In genomic region chr2:168600970-168601369, GRCh38 we compare ENCODE assay signal across 20 cellular contexts.
A peak's percentile ranks its signal among the peaks of the same experiment; 100 is the strongest.
DNase-seq lines count a peak whose midpoint lies in the region; ATAC-seq and FAIRE-seq lines count a peak whose summit lies in the region.
"Had no signal": no experiment of that assay in that cellular context is flagged by ENCODE, and none has a peak within 500 bp of the region (broad histone marks: within the 10 kb centered on the region; RNA-seq: fewer than 3 reads in every experiment).

No MANE protein-coding gene starts in this region.

- H3K27me3 Mint-ChIP-seq in stimulated activated naive B cell treated with anti-CD40 and anti-IgM and Interleukin-4, amounts not matched to agents 10 μg/mL and 1 μg/mL and 100 μg/mL, for 72 hours, result no peaks in the 10 kb centered on the region
- H3K27me3 Mint-ChIP-seq: IgD-negative memory B cell had no signal

- peaks cover 14 to 25% of the 10 kb centered on the region in 2 donors for H3K9me3 Mint-ChIP-seq in stimulated activated naive B cell treated with anti-CD40 and anti-IgM and Interleukin-4, amounts not matched to agents 10 μg/mL and 1 μg/mL and 100 μg/mL, for 72 hours

- H3K36me3 Mint-ChIP-seq in stimulated activated naive B cell treated with anti-CD40 and anti-IgM and Interleukin-4, amounts not matched to agents 10 μg/mL and 1 μg/mL and 100 μg/mL, for 72 hours, result peaks cover 33 to 40% of the 10 kb centered on the region in 2 donors

- DNase-seq in GM18507 (ENCODE audit: extremely low spot score, insufficient read length, low read depth) (no peak), left colon (no peak)
- no peak for DNase-seq in stimulated activated naive B cell treated with anti-CD40 and anti-IgM and Interleukin-4, amounts not matched to agents 10 μg/mL and 1 μg/mL and 100 μg/mL, for 72 hours
- DNase-seq: BE2C, EL, GF-D8, NCI-H1694 treated with DMSO at 0.1 percent for 48 hours, NCI-H2081 treated with DMSO at 0.1 percent for 48 hours, NCI-H2171 treated with DMSO at 0.1 percent for 48 hours, NCI-H446, PC-3, RPMI8226, SHP77 had no signal

- no peak overlapping the region for H3K4me3 Mint-ChIP-seq in stimulated activated naive B cell treated with anti-CD40 and anti-IgM and Interleukin-4, amounts not matched to agents 10 μg/mL and 1 μg/mL and 100 μg/mL, for 72 hours
- H3K4me3 Mint-ChIP-seq: GM23338 had no signal

- intact Hi-C loops in left colon (cut with DNase I, micrococcal nuclease), result no loop called here

- FAIRE-seq in GM18507 (lab: Jason Lieb, UNC), result peak; percentile 48
- FAIRE-seq: A204.1 had no signal

- H3K27ac Mint-ChIP-seq in stimulated activated naive B cell treated with anti-CD40 and anti-IgM and Interleukin-4, amounts not matched to agents 10 μg/mL and 1 μg/mL and 100 μg/mL, for 72 hours, result peak overlapping the region; percentile 97
- H3K27ac Mint-ChIP-seq: GM23338 had no signal

- ATAC-seq in HG03280 (IDR thresholded peaks at IDR 0.05; ENCODE audit: unreplicated experiment) (peak; percentile 5), left colon (peak; percentile 73), HG03460 (IDR thresholded peaks at IDR 0.05; ENCODE audit: unreplicated experiment) (no peak), HG03095 (IDR thresholded peaks at IDR 0.05; ENCODE audit: unreplicated experiment) (no peak), GM21360 (IDR thresholded peaks at IDR 0.05; ENCODE audit: unreplicated experiment) (no peak)
- no peak for ATAC-seq in stimulated activated naive B cell treated with anti-CD40 and anti-IgM and Interleukin-4, amounts not matched to agents 10 μg/mL and 1 μg/mL and 100 μg/mL, for 72 hours (replicated peaks)
- ATAC-seq: GM23338, PC-3 had no signal

- H3K4me1 Mint-ChIP-seq in stimulated activated naive B cell treated with anti-CD40 and anti-IgM and Interleukin-4, amounts not matched to agents 10 μg/mL and 1 μg/mL and 100 μg/mL, for 72 hours, result peaks cover 56 to 79% of the 10 kb centered on the region in 2 donors

Comparison
In these comparisons a context has a peak if more than half of its experiments do, and no peak if none do; other contexts are left out.
1. ATAC-seq: peak in HG03280 (single experiment) and left colon (single experiment); none in stimulated activated naive B cell treated with anti-CD40 and anti-IgM and Interleukin-4, amounts not matched to agents 10 μg/mL and 1 μg/mL and 100 μg/mL, for 72 hours (0 of 2), HG03460 (single experiment), HG03095 (single experiment) and GM21360 (single experiment).